Comparison of ENCODE assay signal across 10 cellular contexts in genomic region chr5:135930029-135930948, GRCh38. TPM values are rescaled to one million over a fixed set of nuclear protein-coding genes. Genes with fewer than 3 reads are reported as not detected.
DNase-seq lines count a peak whose midpoint lies in the region; ATAC-seq and TF ChIP-seq lines count a peak whose summit lies in the region.
"Had no signal": no experiment of that assay in that cellular context is flagged by ENCODE, and none has a peak within 500 bp of the region (broad histone marks: within the 10 kb centered on the region; RNA-seq: fewer than 3 reads in every experiment).

No MANE protein-coding gene starts in this region.

- 0 out of 2 replicates have a peak, but pooled peaks have one; percentile 14 for TF ChIP-seq CTCF in WTC11 (IDR thresholded peaks at IDR 0.05)

- POLR2A ChIA-PET in WTC11 (lab: Charles Lee): no interaction called here

- no peaks in the 10 kb centered on the region for H3K9me3 Mint-ChIP-seq in WTC11
- no peaks in the 10 kb centered on the region for H3K9me3 Mint-ChIP-seq in stimulated activated effector memory CD8-positive, alpha-beta T cell treated with anti-CD3 and anti-CD28 coated beads, Interleukin-12 subunit alpha, Interleukin-12 subunit beta, amount 100 ng/mL, for 72 hours
- no peaks in the 10 kb centered on the region for H3K9me3 Mint-ChIP-seq in T-helper 2 cell treated with Interferon-gamma antibody and Interleukin-4, amounts not matched to agents 5 μg/mL and 100 μg/mL, for 36 hours

- H3K27me3 Mint-ChIP-seq in WTC11 (ENCODE audit: low read depth): peaks cover 78% of the 10 kb centered on the region
- H3K27me3 Mint-ChIP-seq in T-helper 2 cell treated with Interferon-gamma antibody and Interleukin-4, amounts not matched to agents 5 μg/mL and 100 μg/mL, for 36 hours (ENCODE audit: low read depth): peaks cover 68% of the 10 kb centered on the region

- intact Hi-C loops in sciatic nerve (cut with DNase I): no loop called here

- H3K36me3 Mint-ChIP-seq in WTC11: no peaks in the 10 kb centered on the region
- H3K36me3 Mint-ChIP-seq in stimulated activated effector memory CD8-positive, alpha-beta T cell treated with anti-CD3 and anti-CD28 coated beads, Interleukin-12 subunit alpha, Interleukin-12 subunit beta, amount 100 ng/mL, for 72 hours: no peaks in the 10 kb centered on the region
- no peaks in the 10 kb centered on the region for H3K36me3 Mint-ChIP-seq in T-helper 2 cell treated with Interferon-gamma antibody and Interleukin-4, amounts not matched to agents 5 μg/mL and 100 μg/mL, for 36 hours (ENCODE audit: low read depth)

- peak overlapping the region; percentile 64 for H3K4me3 ChIP-seq in iPS-18c (ENCODE audit: insufficient read depth, low read depth, low read length)

- ATAC-seq in WTC11 (peak; percentile 94), sciatic nerve (no peak)
- peak; percentile 13 for ATAC-seq in stimulated activated effector memory CD8-positive, alpha-beta T cell treated with anti-CD3 and anti-CD28 coated beads, Interleukin-12 subunit alpha, Interleukin-12 subunit beta, amount 100 ng/mL, for 72 hours

- H3K4me3 Mint-ChIP-seq in WTC11: peak overlapping the region; percentile 81
- peak overlapping the region; percentile 11 for H3K4me3 Mint-ChIP-seq in stimulated activated effector memory CD8-positive, alpha-beta T cell treated with anti-CD3 and anti-CD28 coated beads, Interleukin-12 subunit alpha, Interleukin-12 subunit beta, amount 100 ng/mL, for 72 hours
- H3K4me3 Mint-ChIP-seq in T-helper 2 cell treated with Interferon-gamma antibody and Interleukin-4, amounts not matched to agents 5 μg/mL and 100 μg/mL, for 36 hours: no peak overlapping the region

- no peaks in the 10 kb centered on the region for H3K4me1 Mint-ChIP-seq in WTC11
- H3K4me1 Mint-ChIP-seq in stimulated activated effector memory CD8-positive, alpha-beta T cell treated with anti-CD3 and anti-CD28 coated beads, Interleukin-12 subunit alpha, Interleukin-12 subunit beta, amount 100 ng/mL, for 72 hours: no peaks in the 10 kb centered on the region
- no peaks in the 10 kb centered on the region for H3K4me1 Mint-ChIP-seq in T-helper 2 cell treated with Interferon-gamma antibody and Interleukin-4, amounts not matched to agents 5 μg/mL and 100 μg/mL, for 36 hours (ENCODE audit: low read depth)

- no peaks in the 10 kb centered on the region for H3K9me3 ChIP-seq in iPS-18c (ENCODE audit: control insufficient read depth, insufficient read depth, low read length)

- no peak overlapping the region for H3K27ac Mint-ChIP-seq in WTC11
- H3K27ac Mint-ChIP-seq in stimulated activated effector memory CD8-positive, alpha-beta T cell treated with anti-CD3 and anti-CD28 coated beads, Interleukin-12 subunit alpha, Interleukin-12 subunit beta, amount 100 ng/mL, for 72 hours: no peak overlapping the region
- no peak overlapping the region for H3K27ac Mint-ChIP-seq in T-helper 2 cell treated with Interferon-gamma antibody and Interleukin-4, amounts not matched to agents 5 μg/mL and 100 μg/mL, for 36 hours

- DNase-seq in NCI-H2029 (lab: John Stamatoyannopoulos, UW): peak; percentile 3
- no peak for DNase-seq in NCI-H2029 treated with DMSO at 0.1 percent for 48 hours (lab: John Stamatoyannopoulos, UW)
- DNase-seq in WTC11 (ENCODE audit: low spot score): peak; percentile 76
- no peak for DNase-seq in stimulated activated effector memory CD8-positive, alpha-beta T cell treated with anti-CD3 and anti-CD28 coated beads, Interleukin-12 subunit alpha, Interleukin-12 subunit beta, amount 100 ng/mL, for 72 hours (ENCODE audit: low spot score in 2 of 2)
- no peak for DNase-seq in sciatic nerve (ENCODE audit: low spot score)
- no peak for DNase-seq in T-helper 2 cell treated with Interferon-gamma antibody and Interleukin-4, amounts not matched to agents 5 μg/mL and 100 μg/mL, for 36 hours (ENCODE audit: low spot score)
- DNase-seq in SKM-1 (lab: John Stamatoyannopoulos, UW; ENCODE audit: unreplicated experiment): no peak
- DNase-seq: activated T-cell treated with anti-CD3 and anti-CD28 coated beads, Interleukin-2, amount 50 U/mL, for 1 hour had no signal

- CTCF ChIA-PET in WTC11 (lab: Charles Lee): interaction anchor here (0.8 to 1.4 kb wide), 2 partner anchors 31 to 68 kb away, joined by 3 to 4 read pairs; no protein-coding TSS in a partner anchor

TF ChIP-seq in WTC11, 78 proteins besides CTCF, POLR2A, EP300 and RAD21 (continues in another document):
- TF ChIP-seq JUN (CRISPR knock-in tag; IDR thresholded peaks at IDR 0.05) (0 out of 2 replicates have a peak, but pooled peaks have one; percentile 45), ATF2 (CRISPR knock-in tag; IDR thresholded peaks at IDR 0.05; ENCODE audit: borderline replicate concordance, low read depth) (no peak), SOX15 (CRISPR knock-in tag; IDR thresholded peaks at IDR 0.05) (no peak), MYBL2 (CRISPR knock-in tag; IDR thresholded peaks at IDR 0.05) (0 out of 2 replicates have a peak, but pooled peaks have one; percentile 38), ARID4B (CRISPR knock-in tag; IDR thresholded peaks at IDR 0.05; ENCODE audit: borderline replicate concordance) (0 out of 2 replicates have a peak, but pooled peaks have one; percentile 11), FOXK1 (CRISPR knock-in tag; IDR thresholded peaks at IDR 0.05) (peak; percentile 29), NR2C2 (CRISPR knock-in tag; IDR thresholded peaks at IDR 0.05) (no peak), ZNF232 (CRISPR knock-in tag; IDR thresholded peaks at IDR 0.05) (0 out of 2 replicates have a peak, but pooled peaks have one; percentile 29), EMX1 (CRISPR knock-in tag; IDR thresholded peaks at IDR 0.05) (no peak), ZNF512 (CRISPR knock-in tag; IDR thresholded peaks at IDR 0.05; ENCODE audit: borderline replicate concordance) (no peak), E2F1 (CRISPR knock-in tag; IDR thresholded peaks at IDR 0.05) (0 out of 2 replicates have a peak, but pooled peaks have one; percentile 6)

RNA-seq across cellular contexts. Expression of gene LECT2, which starts 24.5 kb away (rescaled TPM):
- not detected in 3 replicates for total RNA-seq in WTC11 (2021)
- not detected for total RNA-seq in sciatic nerve
- total RNA-seq: OCI-LY7 had no signal

RNA-seq across cellular contexts. Expression of gene IL9, which starts 34.6 kb away (rescaled TPM):
- total RNA-seq in WTC11 (2021): not detected in 3 replicates
- not detected for total RNA-seq in sciatic nerve
- total RNA-seq: OCI-LY7 had no signal

Comparison
In these comparisons a context has a peak if more than half of its experiments do, and no peak if none do; other contexts are left out.
1. DNase-seq: peak in NCI-H2029 (single experiment) and WTC11 (single experiment); none in NCI-H2029 treated with DMSO at 0.1 percent for 48 hours (single experiment), stimulated activated effector memory CD8-positive, alpha-beta T cell treated with anti-CD3 and anti-CD28 coated beads, Interleukin-12 subunit alpha, Interleukin-12 subunit beta, amount 100 ng/mL, for 72 hours (0 of 2), sciatic nerve (single experiment), T-helper 2 cell treated with Interferon-gamma antibody and Interleukin-4, amounts not matched to agents 5 μg/mL and 100 μg/mL, for 36 hours (single experiment) and SKM-1 (single experiment).